Comparison of ENCODE assay signal across 13 cellular contexts in genomic region chr1:201718346-201719202, GRCh38.
DNase-seq lines count a peak whose midpoint lies in the region; ATAC-seq and TF ChIP-seq lines count a peak whose summit lies in the region.
"Had no signal": no experiment of that assay in that cellular context is flagged by ENCODE, and none has a peak within 500 bp of the region (broad histone marks: within the 10 kb centered on the region; RNA-seq: fewer than 3 reads in every experiment).

No MANE protein-coding gene starts in this region.

- no peaks in the 10 kb centered on the region for H4K20me1 ChIP-seq in neural progenitor cell (ENCODE audit: low read depth)

- H3F3A ChIP-seq in neural progenitor cell (ENCODE audit: low read depth): peaks cover 36% of the 10 kb centered on the region

- H3K79me2 ChIP-seq in neural progenitor cell (ENCODE audit: low read depth): no peaks in the 10 kb centered on the region
- H3K79me2 ChIP-seq: parathyroid adenoma had no signal

- H3K4me2 ChIP-seq in neural progenitor cell: no peak overlapping the region

- POLR2A ChIA-PET in activated CD4-positive, alpha-beta memory T cell treated with anti-CD3 and anti-CD28 coated beads, Interleukin-2, amount 10 ng/mL, durations not matched to agents 7 days and 5 days (lab: Charles Lee): no interaction called here

- peak overlapping the region in 10 of 12 donors; percentile 60 to 98 (median 84) for H3K27ac ChIP-seq in heart left ventricle
- H3K27ac ChIP-seq in dorsolateral prefrontal cortex: peak overlapping the region; percentile 94 to 100 (median 99)
- H3K27ac ChIP-seq in neural progenitor cell: peak overlapping the region; percentile 95
- H3K27ac ChIP-seq in vagina: peak overlapping the region; percentile 95

- no peak overlapping the region for H3K4me3 ChIP-seq in heart left ventricle
- H3K4me3 ChIP-seq in dorsolateral prefrontal cortex: peak overlapping the region in 1 of 59 donors; percentile 20
- no peak overlapping the region for H3K4me3 ChIP-seq in neural progenitor cell
- no peak overlapping the region for H3K4me3 ChIP-seq in vagina

- intact Hi-C loops in heart left ventricle (cut with DNase I) (no loop called here), left ventricle myocardium superior (cut with micrococcal nuclease) (no loop called here), dorsolateral prefrontal cortex (cut with DNase I) (no loop called here), vagina (cut with DNase I) (no loop called here)

- H3K4me3 Mint-ChIP-seq in neural progenitor cell: peak overlapping the region; percentile 28
- no peak overlapping the region for H3K4me3 Mint-ChIP-seq in activated CD4-positive, alpha-beta memory T cell treated with anti-CD3 and anti-CD28 coated beads, Interleukin-2, amount 10 ng/mL, durations not matched to agents 7 days and 5 days
- H3K4me3 Mint-ChIP-seq: activated CD8-positive, alpha-beta T cell treated with anti-CD3 and anti-CD28 coated beads, Interleukin-2, amount 10 ng/mL, durations not matched to agents 7 days and 5 days; T-helper 17 cell had no signal

- H3K36me3 ChIP-seq in heart left ventricle (peaks cover 0 to 34% (median 8%) of the 10 kb centered on the region in 9 donors), neural progenitor cell (no peaks in the 10 kb centered on the region), vagina (no peaks in the 10 kb centered on the region)

- H3K9me3 Mint-ChIP-seq in neural progenitor cell: no peaks in the 10 kb centered on the region
- H3K9me3 Mint-ChIP-seq in activated CD4-positive, alpha-beta memory T cell treated with anti-CD3 and anti-CD28 coated beads, Interleukin-2, amount 10 ng/mL, durations not matched to agents 7 days and 5 days: no peaks in the 10 kb centered on the region
- H3K9me3 Mint-ChIP-seq: activated naive CD4-positive, alpha-beta T cell treated with anti-CD3 and anti-CD28 coated beads, Interleukin-2, amount 50 U/mL, for 72 hours had no signal

- CTCF ChIA-PET in activated CD4-positive, alpha-beta memory T cell treated with anti-CD3 and anti-CD28 coated beads, Interleukin-2, amount 10 ng/mL, durations not matched to agents 7 days and 5 days (lab: Charles Lee): interaction anchor here (0.8 to 2.0 kb wide), 4 partner anchors 9 to 159 kb away, joined by 3 to 10 read pairs (median 4); no protein-coding TSS in a partner anchor

- peaks cover 15 to 100% (median 88%) of the 10 kb centered on the region in 12 donors for H3K4me1 ChIP-seq in heart left ventricle
- H3K4me1 ChIP-seq in neural progenitor cell: peaks cover 46% of the 10 kb centered on the region
- peaks cover 88% of the 10 kb centered on the region for H3K4me1 ChIP-seq in vagina
- H3K4me1 ChIP-seq: parathyroid adenoma had no signal

- H3K9me3 ChIP-seq in heart left ventricle (no peaks in the 10 kb centered on the region), neural progenitor cell (ENCODE audit: low read depth) (no peaks in the 10 kb centered on the region), vagina (no peaks in the 10 kb centered on the region)

- 94 to 96% (median 95%) methylated on average over 35 to 36 of the region's 36 CpGs for WGBS in heart left ventricle, 4 donors

- peaks cover 19% of the 10 kb centered on the region for H3K36me3 Mint-ChIP-seq in neural progenitor cell
- no peaks in the 10 kb centered on the region for H3K36me3 Mint-ChIP-seq in activated CD4-positive, alpha-beta memory T cell treated with anti-CD3 and anti-CD28 coated beads, Interleukin-2, amount 10 ng/mL, durations not matched to agents 7 days and 5 days (ENCODE audit: low read depth)
- H3K36me3 Mint-ChIP-seq: activated naive CD4-positive, alpha-beta T cell treated with anti-CD3 and anti-CD28 coated beads, Interleukin-2, amount 50 U/mL, for 72 hours had no signal

- no peak overlapping the region for H3K9ac ChIP-seq in neural progenitor cell
- H3K9ac ChIP-seq: parathyroid adenoma had no signal

- no peak overlapping the region for H3K27ac Mint-ChIP-seq in neural progenitor cell
- H3K27ac Mint-ChIP-seq in activated CD4-positive, alpha-beta memory T cell treated with anti-CD3 and anti-CD28 coated beads, Interleukin-2, amount 10 ng/mL, durations not matched to agents 7 days and 5 days: no peak overlapping the region
- H3K27ac Mint-ChIP-seq: activated CD8-positive, alpha-beta T cell treated with anti-CD3 and anti-CD28 coated beads, Interleukin-2, amount 10 ng/mL, durations not matched to agents 7 days and 5 days; activated naive CD4-positive, alpha-beta T cell treated with anti-CD3 and anti-CD28 coated beads, Interleukin-2, amount 50 U/mL, for 72 hours; T-helper 17 cell had no signal

- peaks cover 4% of the 10 kb centered on the region for H3K27me3 Mint-ChIP-seq in neural progenitor cell (ENCODE audit: insufficient read depth, low read depth)
- peaks cover 11% of the 10 kb centered on the region for H3K27me3 Mint-ChIP-seq in activated CD4-positive, alpha-beta memory T cell treated with anti-CD3 and anti-CD28 coated beads, Interleukin-2, amount 10 ng/mL, durations not matched to agents 7 days and 5 days

- H3K4me1 Mint-ChIP-seq in neural progenitor cell: peaks cover 42% of the 10 kb centered on the region
- peaks cover 3% of the 10 kb centered on the region for H3K4me1 Mint-ChIP-seq in activated CD4-positive, alpha-beta memory T cell treated with anti-CD3 and anti-CD28 coated beads, Interleukin-2, amount 10 ng/mL, durations not matched to agents 7 days and 5 days

- DNase-seq in heart left ventricle (peak in 1 of 5 donors; percentile 60), left ventricle myocardium superior (no peak), dorsolateral prefrontal cortex (peak in 4 of 10 donors; percentile 63 to 77 (median 76)), neural progenitor cell (ENCODE audit: low spot score) (no peak), vagina (ENCODE audit: extremely low spot score in 2 of 2) (no peak)
- no peak for DNase-seq in activated CD4-positive, alpha-beta memory T cell treated with anti-CD3 and anti-CD28 coated beads, Interleukin-2, amount 10 ng/mL, durations not matched to agents 7 days and 5 days
- no peak for DNase-seq in activated CD8-positive, alpha-beta memory T cell treated with anti-CD3 and anti-CD28 coated beads, Interleukin-2, amount 50 U/mL, for 48 hours
- DNase-seq: activated CD8-positive, alpha-beta T cell treated with anti-CD3 and anti-CD28 coated beads, Interleukin-2, amount 10 ng/mL, durations not matched to agents 7 days and 5 days; PC-3; T-helper 17 cell had no signal

- H3K27me3 ChIP-seq in heart left ventricle (no peaks in the 10 kb centered on the region), dorsolateral prefrontal cortex (no peaks in the 10 kb centered on the region), neural progenitor cell (no peaks in the 10 kb centered on the region), vagina (no peaks in the 10 kb centered on the region)

- ATAC-seq in heart left ventricle (no peak), left ventricle myocardium superior (no peak), GM18870 (IDR thresholded peaks at IDR 0.05; ENCODE audit: unreplicated experiment) (no peak)
- ATAC-seq: activated CD8-positive, alpha-beta T cell treated with anti-CD3 and anti-CD28 coated beads, Interleukin-2, amount 10 ng/mL, durations not matched to agents 7 days and 5 days; activated naive CD4-positive, alpha-beta T cell treated with anti-CD3 and anti-CD28 coated beads, Interleukin-2, amount 50 U/mL, for 72 hours; PC-3; T-helper 17 cell had no signal

- TF ChIP-seq POLR2A in heart left ventricle (IDR thresholded peaks at IDR 0.05) (no peak), vagina (IDR thresholded peaks at IDR 0.05) (no peak)

- H2AFZ ChIP-seq in neural progenitor cell (replicated peaks): no peak overlapping the region
- H2AFZ ChIP-seq: parathyroid adenoma had no signal

- TF ChIP-seq CTCF in heart left ventricle (IDR thresholded peaks at IDR 0.05) (no peak), dorsolateral prefrontal cortex (IDR thresholded peaks at IDR 0.05 in 54 of 56, conservative IDR thresholded peaks at IDR 0.05 in 2 of 56; ENCODE audit: low read depth in 1 of 56, partially characterized antibody in 56 of 56) (no peak), neural progenitor cell (IDR thresholded peaks at IDR 0.05) (no peak), vagina (IDR thresholded peaks at IDR 0.05) (no peak)
